ENCODE assay signal across 9 cellular contexts in genomic region chr13:20119960-20120359, GRCh38. TPM values are rescaled to one million over a fixed set of nuclear protein-coding genes. Genes with fewer than 3 reads are reported as not detected.
DNase-seq lines count a peak whose midpoint lies in the region; ATAC-seq and TF ChIP-seq lines count a peak whose summit lies in the region.
"Had no signal": no experiment of that assay in that cellular context is flagged by ENCODE, and none has a peak within 500 bp of the region (broad histone marks: within the 10 kb centered on the region; RNA-seq: fewer than 3 reads in every experiment).

No MANE protein-coding gene starts in this region.

- ATAC-seq in HG02763 (IDR thresholded peaks at IDR 0.05; ENCODE audit: unreplicated experiment) = no peak
- ATAC-seq: SK-N-SH treated with all-trans-retinoic acid at 6 μM for 48 hours had no signal

- H3K9me2 ChIP-seq in MM.1S (replicated peaks; ENCODE audit: insufficient read depth, low read length) = no peaks in the 10 kb centered on the region

- H3K36me3 Mint-ChIP-seq in CD14-positive monocyte = no peaks in the 10 kb centered on the region

- peaks cover 12% of the 10 kb centered on the region for H3F3A ChIP-seq in MM.1S (ENCODE audit: insufficient read depth, low read length)

- peak overlapping the region; percentile 68; the same call in 1 of the 2 replicates for H3K27ac ChIP-seq in MM.1S (ENCODE audit: low read length)

- peak overlapping the region; percentile 86 to 89 for H3K4me3 Mint-ChIP-seq in CD14-positive monocyte

- H3K9me3 Mint-ChIP-seq in CD14-positive monocyte = peaks cover 0 to 4% (median 0%) of the 10 kb centered on the region in 7 donors

- H3K4me1 ChIP-seq in MM.1S (ENCODE audit: low read length) = peaks cover 10% of the 10 kb centered on the region
- no peaks in the 10 kb centered on the region for H3K4me1 ChIP-seq in endocrine pancreas (ENCODE audit: control insufficient read depth, insufficient read depth, low read length)
- peaks cover 3% of the 10 kb centered on the region for H3K4me1 ChIP-seq in neuron (ENCODE audit: insufficient read depth, low read length)

- no peaks in the 10 kb centered on the region for H3K9me3 ChIP-seq in MM.1S (replicated peaks; ENCODE audit: insufficient read depth, low read length)
- H3K9me3 ChIP-seq in endocrine pancreas (ENCODE audit: control insufficient read depth, low read length) = no peaks in the 10 kb centered on the region
- H3K9me3 ChIP-seq in neuron (ENCODE audit: low read length) = no peaks in the 10 kb centered on the region

- H3K36me3 ChIP-seq in MM.1S (replicated peaks; ENCODE audit: insufficient read depth, low read length) (no peaks in the 10 kb centered on the region), endocrine pancreas (ENCODE audit: control insufficient read depth, insufficient read depth, low read length) (no peaks in the 10 kb centered on the region), neuron (ENCODE audit: insufficient read depth, low read length) (no peaks in the 10 kb centered on the region)

- H3K4me3 ChIP-seq in MM.1S (ENCODE audit: low read length) = peak overlapping the region; percentile 61
- H3K4me3 ChIP-seq in endocrine pancreas (ENCODE audit: control insufficient read depth, insufficient read depth, low read length) = no peak overlapping the region
- H3K4me3 ChIP-seq in neuron (ENCODE audit: low read length) = no peak overlapping the region

- H4K20me1 ChIP-seq in MM.1S (ENCODE audit: insufficient read depth, low read length) = no peaks in the 10 kb centered on the region

- intact Hi-C loops in CD14-positive monocyte (cut with micrococcal nuclease) = loop anchor here (10.0 kb wide), 2 partner anchors 45 to 55 kb away; no protein-coding TSS in a partner anchor

- no peak for DNase-seq in CD14-positive monocyte (ENCODE audit: low spot score)
- DNase-seq in MM.1S = no peak
- no peak for DNase-seq in NCI-H526 treated with DMSO at 0.1 percent for 48 hours (lab: John Stamatoyannopoulos, UW)
- DNase-seq in stimulated activated CD4-positive, alpha-beta T cell treated with anti-CD3 and anti-CD28 coated beads, Interleukin-4, amount 100 ng/mL, for 4 hours = no peak
- no peak for DNase-seq in HuH-7.5 (ENCODE audit: low spot score)

- peaks cover 25% of the 10 kb centered on the region for H3K4me1 Mint-ChIP-seq in CD14-positive monocyte

- 0 out of 2 replicates have a peak overlapping the region, but pooled peaks have one; percentile 25 for H3K9ac ChIP-seq in MM.1S (ENCODE audit: low read length)
- peak overlapping the region; percentile 4 for H3K9ac ChIP-seq in endocrine pancreas (ENCODE audit: control insufficient read depth, insufficient read depth, low read length)

- H3K79me2 ChIP-seq in MM.1S (ENCODE audit: low read length) = no peaks in the 10 kb centered on the region

- H2AFZ ChIP-seq in MM.1S (ENCODE audit: low read length) (0 out of 2 replicates have a peak overlapping the region, but pooled peaks have one; percentile 31), neuron (ENCODE audit: low read depth, low read length) (peak overlapping the region; percentile 20)

- TF ChIP-seq CTCF in CD14-positive monocyte (IDR thresholded peaks at IDR 0.05) = no peak
- TF ChIP-seq CTCF in MM.1S (IDR thresholded peaks at IDR 0.05; ENCODE audit: low read length) = no peak

- peak overlapping the region; percentile 70 for H3K4me2 ChIP-seq in MM.1S (ENCODE audit: low read depth, low read length)

- peaks cover 7 to 18% (median 10%) of the 10 kb centered on the region in 3 donors for H3K27me3 Mint-ChIP-seq in CD14-positive monocyte (ENCODE audit: low read depth in 3 of 3)

- H3K27ac Mint-ChIP-seq in CD14-positive monocyte = peak overlapping the region; percentile 89 to 94 (median 93)

- no peaks in the 10 kb centered on the region for H3K27me3 ChIP-seq in MM.1S (replicated peaks; ENCODE audit: insufficient read depth, low read length)
- no peaks in the 10 kb centered on the region for H3K27me3 ChIP-seq in endocrine pancreas (ENCODE audit: control insufficient read depth, insufficient read depth, low read length)
- peaks cover 12% of the 10 kb centered on the region for H3K27me3 ChIP-seq in neuron (ENCODE audit: insufficient read depth, low read length)

RNA-seq across cellular contexts. Expression of gene GJA3, which starts 40.9 kb away (rescaled TPM):
- polyA plus RNA-seq in CD14-positive monocyte = not detected
